In the genomic region with DNA sequence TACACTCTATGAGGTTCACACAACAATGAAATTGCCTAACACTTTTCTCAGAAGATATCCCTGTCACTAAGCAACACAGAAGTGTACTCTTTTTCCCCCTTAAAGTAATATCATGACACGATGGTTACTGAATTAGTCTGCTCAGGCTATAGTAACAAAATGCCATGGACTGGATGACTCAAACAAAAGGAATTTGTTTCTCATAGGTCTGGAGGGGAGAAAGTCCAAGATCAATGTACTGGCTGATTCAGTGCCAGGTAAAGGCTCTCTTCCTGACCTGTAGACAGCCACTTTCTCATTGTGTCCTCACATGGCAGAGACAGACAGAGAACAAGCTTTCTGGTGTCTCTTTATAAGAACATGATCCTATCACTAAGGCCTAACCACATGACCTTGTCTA, we compare ENCODE assay signal across 20 cellular contexts.
DNase-seq lines count a peak whose midpoint lies in the region; ATAC-seq lines count a peak whose summit lies in the region.
"Had no signal": no experiment of that assay in that cellular context is flagged by ENCODE, and none has a peak within 500 bp of the region (broad histone marks: within the 10 kb centered on the region; RNA-seq: fewer than 3 reads in every experiment).

No MANE protein-coding gene starts in this region.

- H2BK120ac ChIP-seq in mesenchymal stem cell (ENCODE audit: low read depth, low read length): peak overlapping the region; percentile 13

- no peak overlapping the region for H4K8ac ChIP-seq in mesenchymal stem cell (ENCODE audit: low read length)

- DNase-seq in ELR (ENCODE audit: low read depth) (peak; percentile 92), RPMI7951 (ENCODE audit: low read depth) (peak; percentile 46), epithelial cell of prostate (ENCODE audit: low read depth, low spot score) (peak; percentile 43), mesenchymal stem cell (peak; percentile 54)
- DNase-seq: activated CD4-positive, alpha-beta T cell treated with anti-CD3 and anti-CD28 coated beads, Interleukin-2, amount 10 ng/mL, durations not matched to agents 7 days and 5 days; activated T-cell treated with anti-CD3 and anti-CD28 coated beads, Interleukin-2, amount 50 U/mL, for 72 hours; adrenal gland; DMS53; islet precursor cell; MM.1S; NCI-H2081 treated with DMSO at 0.1 percent for 48 hours; NCI-H774; pancreas; testis had no signal

- H3K4ac ChIP-seq in mesenchymal stem cell (ENCODE audit: low read depth in 1 of 2, low read length in 2 of 2): no peak overlapping the region

- no peak overlapping the region for H3K4me3 ChIP-seq in mesenchymal stem cell (ENCODE audit: insufficient read depth in 1 of 2, low read depth in 1 of 2, low read length in 2 of 2)
- H3K4me3 ChIP-seq: adrenal gland, BLaER1, pancreas, testis had no signal

- no peaks in the 10 kb centered on the region for H3K4me1 ChIP-seq in mesenchymal stem cell (ENCODE audit: control insufficient read depth, insufficient read depth, low read depth, low read length)
- H3K4me1 ChIP-seq: adrenal gland, BLaER1, pancreas, testis had no signal

- H3K18ac ChIP-seq in mesenchymal stem cell (ENCODE audit: low read depth in 1 of 2, low read length in 2 of 2): peak overlapping the region in 1 of 2 experiments; percentile 88

- H4K91ac ChIP-seq in mesenchymal stem cell (ENCODE audit: low read length): peak overlapping the region; percentile 14

- H3K14ac ChIP-seq in mesenchymal stem cell (ENCODE audit: low read length in 2 of 2): no peak overlapping the region

- no peaks in the 10 kb centered on the region for H3K36me3 ChIP-seq in mesenchymal stem cell (ENCODE audit: control insufficient read depth in 1 of 2, insufficient read depth in 2 of 2, low read depth in 1 of 2, low read length in 2 of 2)
- H3K36me3 ChIP-seq: adrenal gland, BLaER1, pancreas had no signal

- H2BK5ac ChIP-seq in mesenchymal stem cell (ENCODE audit: low read depth, low read length, poor library complexity, severe bottlenecking): no peak overlapping the region

- H2AFZ ChIP-seq in mesenchymal stem cell (ENCODE audit: low read depth, low read length): no peak overlapping the region

- no peak overlapping the region for H3K4me2 ChIP-seq in mesenchymal stem cell (ENCODE audit: low read length, poor library complexity, severe bottlenecking)
- H3K4me2 ChIP-seq: BLaER1 had no signal

- H3K27ac ChIP-seq in epithelial cell of prostate (no peak overlapping the region), mesenchymal stem cell (ENCODE audit: low read length, poor library complexity, severe bottlenecking) (no peak overlapping the region)
- H3K27ac ChIP-seq: adrenal gland, BLaER1, pancreas, testis had no signal

- no peak for ATAC-seq in GM18511 (IDR thresholded peaks at IDR 0.05; ENCODE audit: unreplicated experiment)
- ATAC-seq in HG03565 (IDR thresholded peaks at IDR 0.05; ENCODE audit: unreplicated experiment): no peak
- ATAC-seq in GM18502 (IDR thresholded peaks at IDR 0.05; ENCODE audit: poor library complexity, unreplicated experiment): no peak
- ATAC-seq in GM19395 (IDR thresholded peaks at IDR 0.05; ENCODE audit: unreplicated experiment): no peak
- ATAC-seq: activated T-cell treated with anti-CD3 and anti-CD28 coated beads, Interleukin-2, amount 50 U/mL, for 72 hours; HCT116 had no signal

- H3K9me3 ChIP-seq in mesenchymal stem cell (ENCODE audit: control insufficient read depth, low read length): no peaks in the 10 kb centered on the region
- H3K9me3 ChIP-seq: adrenal gland, BLaER1, pancreas, testis had no signal

- 75% methylated on average over 1 of the region's 1 CpG for WGBS in mesenchymal stem cell

- no peak overlapping the region for H2AK5ac ChIP-seq in mesenchymal stem cell (ENCODE audit: low read length, severe bottlenecking)

- H3K23ac ChIP-seq in mesenchymal stem cell (ENCODE audit: low read length in 2 of 2): no peak overlapping the region

- peak overlapping the region in 1 of 2 experiments; percentile 35 for H2BK12ac ChIP-seq in mesenchymal stem cell (ENCODE audit: low read length in 2 of 2)

- no peaks in the 10 kb centered on the region for H3K27me3 ChIP-seq in mesenchymal stem cell (ENCODE audit: control insufficient read depth in 1 of 2, insufficient read depth in 1 of 2, low read length in 2 of 2)
- H3K27me3 ChIP-seq: adrenal gland, BLaER1, pancreas, testis had no signal

- H3K79me1 ChIP-seq in mesenchymal stem cell (replicated peaks; ENCODE audit: low read length, poor library complexity, severe bottlenecking): no peaks in the 10 kb centered on the region

- H3K9ac ChIP-seq in mesenchymal stem cell (ENCODE audit: low read length): peak overlapping the region; percentile 80
- H3K9ac ChIP-seq: BLaER1 had no signal

- no peak overlapping the region for H2BK15ac ChIP-seq in mesenchymal stem cell (ENCODE audit: low read depth, poor library complexity, severe bottlenecking)
